Comparison of ENCODE assay signal across 12 cellular contexts in genomic region chr12:23209793-23210192, GRCh38.
A peak's percentile ranks its signal among the peaks of the same experiment; 100 is the strongest.
DNase-seq lines count a peak whose midpoint lies in the region; ATAC-seq and TF ChIP-seq lines count a peak whose summit lies in the region.
"Had no signal": no experiment of that assay in that cellular context is flagged by ENCODE, and none has a peak within 500 bp of the region (broad histone marks: within the 10 kb centered on the region; RNA-seq: fewer than 3 reads in every experiment).

No MANE protein-coding gene starts in this region.

- ATAC-seq in GM18498 (IDR thresholded peaks at IDR 0.05; ENCODE audit: unreplicated experiment), result no peak

- TF ChIP-seq CTCF in epithelial cell of esophagus (IDR thresholded peaks at IDR 0.05; ENCODE audit: insufficient read depth, low read depth, low read length, missing control alignments), result no peak

- no peak overlapping the region for H3K4me3 ChIP-seq in epithelial cell of esophagus (ENCODE audit: low read length)
- H3K4me3 ChIP-seq: BLaER1 treated with 17β-estradiol and CSF1 and Interleukin-3, amounts not matched to agents 10 nM and 100 nM; HAP-1 had no signal

- peak; percentile 35 for DNase-seq in M059J (ENCODE audit: low read depth)
- peak; percentile 30 for DNase-seq in T1000 (lab: John Stamatoyannopoulos, UW)
- peak; percentile 86 for DNase-seq in epithelial cell of esophagus (ENCODE audit: low read depth)
- peak; percentile 3 for DNase-seq in iris pigment epithelial cell (ENCODE audit: low read depth)
- DNase-seq in NCI-H82 treated with DMSO at 0.1 percent for 48 hours (lab: John Stamatoyannopoulos, UW; ENCODE audit: unreplicated experiment), result no peak
- DNase-seq in NCI-H187 (lab: John Stamatoyannopoulos, UW), result no peak
- DNase-seq: ACHN; CD4-positive, CD25-positive, alpha-beta regulatory T cell; DMS53 had no signal

Comparison
In these comparisons a context has a peak if more than half of its experiments do, and no peak if none do; other contexts are left out.
1. DNase-seq: peak in M059J (single experiment), T1000 (single experiment), epithelial cell of esophagus (single experiment) and iris pigment epithelial cell (single experiment); none in NCI-H82 treated with DMSO at 0.1 percent for 48 hours (single experiment) and NCI-H187 (0 of 2).